In genomic region chr20:1137236-1137635, GRCh38 we compare ENCODE assay signal across 37 cellular contexts. TPM values are rescaled to one million over a fixed set of nuclear protein-coding genes. Genes with fewer than 3 reads are reported as not detected.
"Had no signal": no experiment of that assay in that cellular context is flagged by ENCODE, and none has a peak within 500 bp of the region (broad histone marks: within the 10 kb centered on the region; RNA-seq: fewer than 3 reads in every experiment).

No MANE protein-coding gene starts in this region.

- H3K4me1 ChIP-seq: adrenal gland, ascending aorta, breast epithelium, colonic mucosa, esophagus squamous epithelium, gastroesophageal sphincter, heart right ventricle had no signal

- H3K9me3 ChIP-seq: adrenal gland, ascending aorta, breast epithelium, colonic mucosa, esophagus squamous epithelium, gastroesophageal sphincter had no signal

- H3K9me3 Mint-ChIP-seq: activated CD4-positive, alpha-beta memory T cell treated with anti-CD3 and anti-CD28 coated beads, Interleukin-2, amount 10 ng/mL, durations not matched to agents 7 days and 5 days; activated naive CD4-positive, alpha-beta T cell treated with anti-CD3 and anti-CD28 coated beads for 36 hours; activated naive CD4-positive, alpha-beta T cell treated with anti-CD3 and anti-CD28 coated beads, Interleukin-2, amount 50 U/mL, for 24 hours; activated naive CD8-positive, alpha-beta T cell treated with anti-CD3 and anti-CD28 coated beads for 36 hours; activated naive CD8-positive, alpha-beta T cell treated with anti-CD3 and anti-CD28 coated beads, Interleukin-2, amount 50 U/mL, for 24 hours; activated T-cell treated with anti-CD3 and anti-CD28 coated beads, Interleukin-2, amount 50 U/mL, for 4 hours had no signal

- DNase-seq: activated B cell treated with CpG ODN at 0.5 μM for 24 hours; activated CD4-positive, alpha-beta memory T cell treated with anti-CD3 and anti-CD28 coated beads, Interleukin-2, amount 10 ng/mL, durations not matched to agents 7 days and 5 days; activated CD4-positive, alpha-beta T cell treated with anti-CD3 and anti-CD28 coated beads for 36 hours; activated CD4-positive, alpha-beta T cell treated with anti-CD3 and anti-CD28 coated beads, Interleukin-2, amount 10 ng/mL, durations not matched to agents 24 days and 14 days; activated CD4-positive, alpha-beta T cell treated with anti-CD3 and anti-CD28 coated beads, Interleukin-2, amount 50 U/mL, for 4 hours; activated CD8-positive, alpha-beta memory T cell treated with anti-CD3 and anti-CD28 coated beads, Interleukin-2, amount 50 U/mL, for 48 hours; activated effector memory CD4-positive, alpha-beta T cell treated with anti-CD3 and anti-CD28 coated beads, Interleukin-2, amount 50 U/mL, for 16 hours; activated naive CD4-positive, alpha-beta T cell treated with anti-CD3 and anti-CD28 coated beads for 36 hours; activated naive CD8-positive, alpha-beta T cell treated with anti-CD3 and anti-CD28 coated beads for 36 hours; activated naive CD8-positive, alpha-beta T cell treated with anti-CD3 and anti-CD28 coated beads, Interleukin-2, amount 50 U/mL, for 24 hours; activated T-cell treated with anti-CD3 and anti-CD28 coated beads, Interleukin-2, amount 50 U/mL, for 4 hours; adrenal gland; central memory CD4-positive, alpha-beta T cell; cerebellar nuclear complex; colonic mucosa; effector CD8-positive, alpha-beta T cell; esophagus squamous epithelium; foreskin melanocyte; heart right ventricle; T-cell; T1000; WERI-Rb-1 had no signal

- H3K27ac Mint-ChIP-seq: activated B cell treated with CpG ODN at 0.5 μM for 24 hours; activated CD4-positive, alpha-beta memory T cell treated with anti-CD3 and anti-CD28 coated beads, Interleukin-2, amount 10 ng/mL, durations not matched to agents 7 days and 5 days; activated CD4-positive, alpha-beta T cell treated with anti-CD3 and anti-CD28 coated beads for 36 hours; activated CD4-positive, alpha-beta T cell treated with anti-CD3 and anti-CD28 coated beads, Interleukin-2, amount 10 ng/mL, durations not matched to agents 24 days and 14 days; activated naive CD4-positive, alpha-beta T cell treated with anti-CD3 and anti-CD28 coated beads for 36 hours; activated naive CD4-positive, alpha-beta T cell treated with anti-CD3 and anti-CD28 coated beads, Interleukin-2, amount 50 U/mL, for 24 hours; activated naive CD8-positive, alpha-beta T cell treated with anti-CD3 and anti-CD28 coated beads for 36 hours; activated naive CD8-positive, alpha-beta T cell treated with anti-CD3 and anti-CD28 coated beads, Interleukin-2, amount 50 U/mL, for 24 hours; activated T-helper 1 cell treated with anti-CD3 and anti-CD28 coated beads, Interleukin-12 subunit alpha, Interleukin-12 subunit beta, Interleukin-2, Interleukin-4 antibody, amounts not matched to agents 30 ng/mL and 10 ng/mL and 1 ng/mL, durations not matched to agents 14 hours and 24 hours and 36 hours; activated T-helper 2 cell treated with anti-CD3 and anti-CD28 coated beads, Interferon-gamma antibody, Interleukin-2, Interleukin-4, amounts not matched to agents 10 μg/mL and 5 μg/mL and 100 μg/mL, durations not matched to agents 14 hours and 24 hours and 36 hours; brain; T-cell; T-helper 1 cell treated with Interleukin-12 subunit alpha and Interleukin-12 subunit beta and Interleukin-4 antibody, amounts not matched to agents 30 μg/mL and 1 μg/mL, for 36 hours; T-helper 2 cell treated with Interferon-gamma antibody and Interleukin-4, amounts not matched to agents 5 μg/mL and 100 μg/mL, for 36 hours had no signal

- FAIRE-seq: endometrium had no signal

- ATAC-seq: activated CD4-positive, alpha-beta T cell treated with anti-CD3 and anti-CD28 coated beads for 36 hours; activated CD4-positive, CD25-positive, alpha-beta regulatory T cell treated with anti-CD3 and anti-CD28 coated beads, Interleukin-2, amount 50 U/mL, for 24 hours; activated naive CD8-positive, alpha-beta T cell treated with anti-CD3 and anti-CD28 coated beads, Interleukin-2, amount 50 U/mL, for 24 hours; activated T-cell treated with anti-CD3 and anti-CD28 coated beads, Interleukin-2, amount 50 U/mL, for 4 hours; gastroesophageal sphincter; heart right ventricle; T-cell had no signal

- H3K27me3 Mint-ChIP-seq: activated B cell treated with CpG ODN at 0.5 μM for 24 hours; activated CD4-positive, alpha-beta memory T cell treated with anti-CD3 and anti-CD28 coated beads, Interleukin-2, amount 10 ng/mL, durations not matched to agents 7 days and 5 days; activated CD4-positive, alpha-beta T cell treated with anti-CD3 and anti-CD28 coated beads for 36 hours; activated CD4-positive, alpha-beta T cell treated with anti-CD3 and anti-CD28 coated beads, Interleukin-2, amount 10 ng/mL, durations not matched to agents 24 days and 14 days; activated naive CD4-positive, alpha-beta T cell treated with anti-CD3 and anti-CD28 coated beads, Interleukin-2, amount 50 U/mL, for 24 hours; activated naive CD8-positive, alpha-beta T cell treated with anti-CD3 and anti-CD28 coated beads for 36 hours; activated naive CD8-positive, alpha-beta T cell treated with anti-CD3 and anti-CD28 coated beads, Interleukin-2, amount 50 U/mL, for 24 hours; brain; T-cell had no signal

- H3K4me3 ChIP-seq: adrenal gland, ascending aorta, breast epithelium, cardiac muscle cell, colonic mucosa, esophagus squamous epithelium, gastroesophageal sphincter, heart right ventricle had no signal

- H3K4me3 Mint-ChIP-seq: activated B cell treated with CpG ODN at 0.5 μM for 24 hours; activated CD4-positive, alpha-beta memory T cell treated with anti-CD3 and anti-CD28 coated beads, Interleukin-2, amount 10 ng/mL, durations not matched to agents 7 days and 5 days; activated CD4-positive, alpha-beta T cell treated with anti-CD3 and anti-CD28 coated beads for 36 hours; activated CD4-positive, alpha-beta T cell treated with anti-CD3 and anti-CD28 coated beads, Interleukin-2, amount 10 ng/mL, durations not matched to agents 24 days and 14 days; activated naive CD4-positive, alpha-beta T cell treated with anti-CD3 and anti-CD28 coated beads for 36 hours; activated naive CD4-positive, alpha-beta T cell treated with anti-CD3 and anti-CD28 coated beads, Interleukin-2, amount 50 U/mL, for 24 hours; activated naive CD8-positive, alpha-beta T cell treated with anti-CD3 and anti-CD28 coated beads for 36 hours; activated naive CD8-positive, alpha-beta T cell treated with anti-CD3 and anti-CD28 coated beads, Interleukin-2, amount 50 U/mL, for 24 hours; activated T-cell treated with anti-CD3 and anti-CD28 coated beads, Interleukin-2, amount 50 U/mL, for 4 hours; activated T-helper 1 cell treated with anti-CD3 and anti-CD28 coated beads, Interleukin-12 subunit alpha, Interleukin-12 subunit beta, Interleukin-2, Interleukin-4 antibody, amounts not matched to agents 30 ng/mL and 10 ng/mL and 1 ng/mL, durations not matched to agents 14 hours and 24 hours and 36 hours; brain; T-cell; T-helper 1 cell treated with Interleukin-12 subunit alpha and Interleukin-12 subunit beta and Interleukin-4 antibody, amounts not matched to agents 30 μg/mL and 1 μg/mL, for 36 hours; T-helper 2 cell treated with Interferon-gamma antibody and Interleukin-4, amounts not matched to agents 5 μg/mL and 100 μg/mL, for 36 hours had no signal

- H3K27me3 ChIP-seq: adrenal gland, ascending aorta, breast epithelium, cardiac muscle cell, colonic mucosa, esophagus squamous epithelium, gastroesophageal sphincter, heart right ventricle had no signal

- H3K27ac ChIP-seq: adrenal gland, ascending aorta, breast epithelium, cardiac muscle cell, colonic mucosa, epithelial cell of prostate, esophagus squamous epithelium, gastroesophageal sphincter, heart right ventricle, WERI-Rb-1 had no signal

RNA-seq across cellular contexts. Expression of gene TMEM74B, which starts 47.5 kb away (rescaled TPM):
- total RNA-seq: activated T-cell treated with anti-CD3 and anti-CD28 coated beads, Interleukin-2, amount 50 U/mL, for 4 hours; ascending aorta; fibroblast of lung; fibroblast of villous mesenchyme had no signal
- polyA plus RNA-seq: fibroblast of lung had no signal
